ENCODE assay signal across 1 cellular context in the genomic region with DNA sequence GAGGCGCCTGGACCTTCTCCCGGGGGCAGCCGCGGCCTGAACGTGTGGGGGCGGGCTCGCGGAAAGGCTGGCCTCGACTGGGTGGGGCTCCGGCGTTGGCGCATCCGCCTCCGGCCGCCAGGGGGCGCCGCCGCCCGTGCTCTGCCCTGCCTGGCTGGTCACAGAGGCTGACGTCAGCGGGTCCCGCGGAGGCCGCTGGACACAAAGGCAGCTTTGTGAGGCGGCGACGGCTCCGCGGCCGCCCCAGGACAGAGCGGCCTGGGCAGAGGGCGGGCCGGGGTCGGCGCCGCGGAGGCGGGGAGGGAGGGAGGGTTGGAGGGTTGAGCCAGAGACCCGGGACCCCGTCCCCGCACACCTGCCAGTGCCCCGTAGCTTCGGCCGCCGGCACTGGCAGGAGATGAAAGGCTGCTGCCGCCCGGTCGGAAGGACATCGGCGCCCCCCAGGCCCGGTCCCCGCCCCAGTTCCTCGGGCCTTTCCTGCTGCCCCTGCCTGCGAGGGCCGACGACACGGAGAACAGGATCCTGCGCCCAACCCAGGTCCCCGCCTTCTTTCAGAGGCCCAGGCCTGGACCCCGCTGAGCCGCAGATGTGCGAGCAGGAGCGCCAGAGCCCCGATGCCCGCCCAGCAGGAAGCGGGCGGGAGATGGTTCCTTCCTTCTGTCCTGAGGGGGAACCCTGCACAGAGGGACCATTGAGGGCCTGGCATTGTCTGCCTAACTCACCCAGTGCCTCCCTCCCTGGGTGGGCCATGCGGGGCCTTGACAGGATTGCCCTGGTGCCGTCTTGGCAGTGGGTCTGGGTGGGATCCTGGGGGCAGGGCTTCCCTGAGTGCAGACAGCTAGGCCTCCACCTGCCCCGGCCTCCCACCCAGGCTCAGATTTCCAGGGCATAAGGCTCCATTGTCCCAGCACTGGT.
TF ChIP-seq lines count a peak whose summit lies in the region.

No MANE protein-coding gene starts in this region.

TF ChIP-seq in IMR-90, 13 proteins besides CTCF, POLR2A, EP300 and RAD21 (continued from another document):
- TF ChIP-seq, protein P1, sequence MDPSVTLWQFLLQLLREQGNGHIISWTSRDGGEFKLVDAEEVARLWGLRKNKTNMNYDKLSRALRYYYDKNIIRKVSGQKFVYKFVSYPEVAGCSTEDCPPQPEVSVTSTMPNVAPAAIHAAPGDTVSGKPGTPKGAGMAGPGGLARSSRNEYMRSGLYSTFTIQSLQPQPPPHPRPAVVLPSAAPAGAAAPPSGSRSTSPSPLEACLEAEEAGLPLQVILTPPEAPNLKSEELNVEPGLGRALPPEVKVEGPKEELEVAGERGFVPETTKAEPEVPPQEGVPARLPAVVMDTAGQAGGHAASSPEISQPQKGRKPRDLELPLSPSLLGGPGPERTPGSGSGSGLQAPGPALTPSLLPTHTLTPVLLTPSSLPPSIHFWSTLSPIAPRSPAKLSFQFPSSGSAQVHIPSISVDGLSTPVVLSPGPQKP (IDR thresholded peaks at IDR 0.05; ENCODE audit: borderline replicate concordance, low read depth, low read length): no peak
- TF ChIP-seq MXI1 (IDR thresholded peaks at IDR 0.05; ENCODE audit: borderline replicate concordance, low read depth, low read length) (no peak), NFE2L2 (IDR thresholded peaks at IDR 0.05; ENCODE audit: low read depth, low read length) (no peak), FOS (IDR thresholded peaks at IDR 0.05; ENCODE audit: low read depth, low read length) (no peak), RFX5 (IDR thresholded peaks at IDR 0.05; ENCODE audit: low read depth, low read length) (no peak), CHD1 (IDR thresholded peaks at IDR 0.05; ENCODE audit: low read depth, low read length) (no peak)
